ENCODE assay signal across 13 cellular contexts in the genomic region with DNA sequence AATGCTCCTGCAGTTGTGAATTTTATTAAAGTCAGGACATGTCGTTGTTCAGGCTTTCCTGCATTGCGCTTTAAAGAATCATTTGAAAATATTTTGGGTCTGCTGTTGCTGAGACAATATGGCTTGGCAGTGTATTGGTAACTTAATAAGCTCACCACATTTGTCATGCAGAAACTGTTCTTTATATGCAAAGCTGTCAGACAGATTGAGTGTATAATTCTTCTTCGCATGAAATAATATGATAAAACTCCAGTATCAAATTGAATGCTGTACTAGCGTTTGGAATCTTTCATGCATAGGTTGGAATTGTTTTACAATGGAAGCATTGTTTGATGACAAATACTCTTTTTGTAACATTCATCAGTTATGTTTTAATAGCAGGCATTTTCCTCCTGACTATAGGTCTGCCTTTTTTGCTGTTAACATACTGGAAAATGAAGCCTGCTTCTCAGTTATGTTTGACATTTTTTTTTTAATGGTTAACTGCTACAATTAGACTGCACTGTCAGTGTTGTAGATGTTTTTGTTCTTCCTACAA. TPM values are rescaled to one million over a fixed set of nuclear protein-coding genes. Genes with fewer than 3 reads are reported as not detected.
DNase-seq lines count a peak whose midpoint lies in the region; ATAC-seq and TF ChIP-seq lines count a peak whose summit lies in the region.
"Had no signal": no experiment of that assay in that cellular context is flagged by ENCODE, and none has a peak within 500 bp of the region (broad histone marks: within the 10 kb centered on the region; RNA-seq: fewer than 3 reads in every experiment).

No MANE protein-coding gene starts in this region.

- H3K27ac ChIP-seq in left ventricle myocardium inferior (replicated peaks) (peak overlapping the region; percentile 84), vagina (peak overlapping the region; percentile 69)
- H3K27ac ChIP-seq: neural progenitor cell had no signal

- H3K4me1 Mint-ChIP-seq in nephron, result peaks cover 77% of the 10 kb centered on the region
- H3K4me1 Mint-ChIP-seq: activated naive CD8-positive, alpha-beta T cell treated with anti-CD3 and anti-CD28 coated beads for 36 hours; stimulated activated naive CD8-positive, alpha-beta T cell treated with anti-CD3 and anti-CD28 coated beads, Interleukin-15, amount 100 ng/mL, for 72 hours had no signal

- TF ChIP-seq CTCF in left ventricle myocardium inferior (IDR thresholded peaks at IDR 0.05; ENCODE audit: borderline replicate concordance) (no peak), nephron (IDR thresholded peaks at IDR 0.05; ENCODE audit: unreplicated experiment in 3 of 3) (no peak), vagina (IDR thresholded peaks at IDR 0.05) (no peak)

- peak overlapping the region; percentile 90 to 96 (median 96) for H3K27ac Mint-ChIP-seq in nephron
- H3K27ac Mint-ChIP-seq: activated naive CD8-positive, alpha-beta T cell treated with anti-CD3 and anti-CD28 coated beads for 36 hours; stimulated activated naive CD8-positive, alpha-beta T cell treated with anti-CD3 and anti-CD28 coated beads, Interleukin-15, amount 100 ng/mL, for 72 hours had no signal

- no peaks in the 10 kb centered on the region for H3K27me3 Mint-ChIP-seq in nephron (ENCODE audit: low read depth)
- H3K27me3 Mint-ChIP-seq: stimulated activated naive CD8-positive, alpha-beta T cell treated with anti-CD3 and anti-CD28 coated beads, Interleukin-15, amount 100 ng/mL, for 72 hours had no signal

- H3K9me3 ChIP-seq in left ventricle myocardium inferior (replicated peaks) (no peaks in the 10 kb centered on the region), endocrine pancreas (ENCODE audit: control insufficient read depth, low read length) (no peaks in the 10 kb centered on the region), vagina (no peaks in the 10 kb centered on the region)

- DNase-seq in left ventricle myocardium inferior, result no peak
- DNase-seq in left ventricle myocardium superior, result no peak
- DNase-seq in vagina (ENCODE audit: extremely low spot score in 2 of 2), result no peak
- no peak for DNase-seq in activated naive CD4-positive, alpha-beta T cell treated with anti-CD3 and anti-CD28 coated beads, Interleukin-2, amount 50 U/mL, for 16 hours
- DNase-seq in cortex of kidney (lab: John Stamatoyannopoulos, UW), result no peak
- DNase-seq: activated naive CD8-positive, alpha-beta T cell treated with anti-CD3 and anti-CD28 coated beads for 36 hours; effector CD4-positive, alpha-beta T cell; stimulated activated naive CD8-positive, alpha-beta T cell treated with anti-CD3 and anti-CD28 coated beads, Interleukin-15, amount 100 ng/mL, for 72 hours; T-helper 1 cell had no signal

- H3K36me3 ChIP-seq in left ventricle myocardium inferior (no peaks in the 10 kb centered on the region), endocrine pancreas (ENCODE audit: control insufficient read depth, insufficient read depth, low read length) (no peaks in the 10 kb centered on the region), vagina (no peaks in the 10 kb centered on the region)
- H3K36me3 ChIP-seq: neural progenitor cell had no signal

- intact Hi-C loops in left ventricle myocardium inferior (cut with micrococcal nuclease), result no loop called here
- intact Hi-C loops in left ventricle myocardium superior (cut with micrococcal nuclease), result no loop called here
- intact Hi-C loops in vagina (cut with DNase I), result loop anchor here (5.0 to 10.0 kb wide), 2 partner anchors 50 to 353 kb away; a partner anchor contains a TSS

- H3K9me3 Mint-ChIP-seq in nephron, result no peaks in the 10 kb centered on the region
- H3K9me3 Mint-ChIP-seq: activated naive CD8-positive, alpha-beta T cell treated with anti-CD3 and anti-CD28 coated beads for 36 hours; neural progenitor cell; stimulated activated naive CD8-positive, alpha-beta T cell treated with anti-CD3 and anti-CD28 coated beads, Interleukin-15, amount 100 ng/mL, for 72 hours had no signal

- ATAC-seq in left ventricle myocardium superior, result no peak
- ATAC-seq in GM19397 (IDR thresholded peaks at IDR 0.05; ENCODE audit: unreplicated experiment), result no peak
- ATAC-seq: stimulated activated naive CD8-positive, alpha-beta T cell treated with anti-CD3 and anti-CD28 coated beads, Interleukin-15, amount 100 ng/mL, for 72 hours had no signal

- H3K4me1 ChIP-seq in left ventricle myocardium inferior (peaks cover 98% of the 10 kb centered on the region), endocrine pancreas (ENCODE audit: control insufficient read depth, insufficient read depth, low read length) (peaks cover 7% of the 10 kb centered on the region), vagina (peaks cover 49% of the 10 kb centered on the region)

- peak overlapping the region; percentile 56 for H3K4me3 ChIP-seq in left ventricle myocardium inferior
- H3K4me3 ChIP-seq in endocrine pancreas (ENCODE audit: control insufficient read depth, insufficient read depth, low read length), result peak overlapping the region; percentile 45
- H3K4me3 ChIP-seq in vagina, result no peak overlapping the region
- H3K4me3 ChIP-seq: neural progenitor cell had no signal

- TF ChIP-seq POLR2A in vagina (IDR thresholded peaks at IDR 0.05), result no peak

- H3K27me3 ChIP-seq in left ventricle myocardium inferior (ENCODE audit: low read depth) (no peaks in the 10 kb centered on the region), endocrine pancreas (ENCODE audit: control insufficient read depth, insufficient read depth, low read length) (no peaks in the 10 kb centered on the region), vagina (no peaks in the 10 kb centered on the region)
- H3K27me3 ChIP-seq: neural progenitor cell had no signal

- H3K9ac ChIP-seq in endocrine pancreas (ENCODE audit: control insufficient read depth, insufficient read depth, low read length), result no peak overlapping the region
- H3K9ac ChIP-seq: neural progenitor cell had no signal

- peak overlapping the region in 1 of 3 experiments; percentile 66 for H3K4me3 Mint-ChIP-seq in nephron
- H3K4me3 Mint-ChIP-seq: activated naive CD8-positive, alpha-beta T cell treated with anti-CD3 and anti-CD28 coated beads for 36 hours; stimulated activated naive CD8-positive, alpha-beta T cell treated with anti-CD3 and anti-CD28 coated beads, Interleukin-15, amount 100 ng/mL, for 72 hours had no signal

- no peaks in the 10 kb centered on the region for H3K36me3 Mint-ChIP-seq in nephron (ENCODE audit: low read depth)
- H3K36me3 Mint-ChIP-seq: activated naive CD8-positive, alpha-beta T cell treated with anti-CD3 and anti-CD28 coated beads for 36 hours; neural progenitor cell had no signal

RNA-seq across cellular contexts. Expression of a gene that starts 53.9 kb away (rescaled TPM):
- total RNA-seq in left ventricle myocardium inferior (25.3 TPM), left ventricle myocardium superior (20.7 TPM), vagina (70.0 TPM)

Comparison
In these comparisons a context has a peak if more than half of its experiments do, and no peak if none do; other contexts are left out.
1. H3K4me3 ChIP-seq: peak in left ventricle myocardium inferior (single experiment) and endocrine pancreas (single experiment); none in vagina (0 of 2).